In the genomic region with DNA sequence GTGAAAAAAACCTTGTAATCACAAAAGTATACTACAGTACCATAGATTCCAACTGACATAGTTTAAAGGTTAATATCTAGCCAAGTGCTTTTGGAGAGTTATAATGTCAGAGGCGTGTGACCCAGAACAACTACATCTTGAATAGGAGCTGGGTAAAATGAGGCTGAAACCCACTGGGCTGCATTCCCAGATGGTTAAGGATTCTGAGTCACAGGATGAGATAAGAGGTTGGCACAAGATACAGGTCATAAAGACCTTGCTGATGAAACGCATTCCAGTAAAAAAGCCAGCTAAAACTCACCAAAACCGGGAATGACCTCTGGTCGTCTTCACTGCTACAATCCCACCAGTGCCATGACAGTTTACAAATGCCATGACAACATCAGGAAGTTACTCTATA, we compare ENCODE assay signal across 12 cellular contexts. TPM values are rescaled to one million over a fixed set of nuclear protein-coding genes. Genes with fewer than 3 reads are reported as not detected.
DNase-seq lines count a peak whose midpoint lies in the region; FAIRE-seq and TF ChIP-seq lines count a peak whose summit lies in the region.
"Had no signal": no experiment of that assay in that cellular context is flagged by ENCODE, and none has a peak within 500 bp of the region (broad histone marks: within the 10 kb centered on the region; RNA-seq: fewer than 3 reads in every experiment).

No MANE protein-coding gene starts in this region.

- H3K4me2 ChIP-seq in GM23248 (ENCODE audit: unreplicated experiment), result no peak overlapping the region

- no peak overlapping the region for H3K9ac ChIP-seq in GM23248

- H3K9me2 ChIP-seq in GM23248 (ENCODE audit: insufficient read depth), result no peaks in the 10 kb centered on the region

- 61% methylated on average over 4 of the region's 4 CpGs for WGBS in GM23248 (ENCODE audit: low coverage in 1 of 2, low lambda C conversion rate in 2 of 2, missing lambda C conversion rate in 2 of 2), 2 experiments

- no peaks in the 10 kb centered on the region for H3K79me2 ChIP-seq in GM23248 (ENCODE audit: insufficient read depth)

- DNase-seq in GM23248 (peak; percentile 32), RCC 7860 (ENCODE audit: low spot score) (peak; percentile 95), epithelial cell of proximal tubule (ENCODE audit: low read depth) (peak; percentile 72), myocyte (ENCODE audit: low read depth) (peak; percentile 51), NCI-H1694 treated with DMSO at 0.1 percent for 48 hours (lab: John Stamatoyannopoulos, UW) (no peak), H7 (no peak), superior temporal gyrus (ENCODE audit: extremely low spot score) (no peak), NCI-H1694 (lab: John Stamatoyannopoulos, UW) (no peak)
- DNase-seq: C1 segment of cervical spinal cord; effector CD8-positive, alpha-beta T cell; NCI-H345; WERI-Rb-1 had no signal

- H3F3A ChIP-seq in GM23248 (ENCODE audit: insufficient read depth), result peaks cover 35% of the 10 kb centered on the region

- no peak for TF ChIP-seq CTCF in epithelial cell of proximal tubule (conservative IDR thresholded peaks at IDR 0.05; ENCODE audit: low read depth, low read length)

- no peaks in the 10 kb centered on the region for H3K36me3 ChIP-seq in GM23248 (ENCODE audit: low read depth)
- H3K36me3 ChIP-seq in H7 (replicated peaks; ENCODE audit: control insufficient read depth, insufficient read depth, low read length), result no peaks in the 10 kb centered on the region

- in situ Hi-C loops in GM23248 (cut with MboI), result no loop called here

- no peaks in the 10 kb centered on the region for H3K27me3 ChIP-seq in GM23248 (replicated peaks; ENCODE audit: insufficient read depth)
- H3K27me3 ChIP-seq in H7 (ENCODE audit: control insufficient read depth, insufficient read depth, low read length), result no peaks in the 10 kb centered on the region

- no peaks in the 10 kb centered on the region for H3K9me3 ChIP-seq in GM23248 (ENCODE audit: low read depth)

- H4K20me1 ChIP-seq in GM23248 (ENCODE audit: insufficient read depth), result no peaks in the 10 kb centered on the region

- peaks cover 28% of the 10 kb centered on the region for H3K4me1 ChIP-seq in GM23248 (ENCODE audit: insufficient read depth)

- no peak overlapping the region for H3K27ac ChIP-seq in GM23248
- H3K27ac ChIP-seq: WERI-Rb-1 had no signal

- peak; percentile 99 for FAIRE-seq in RCC 7860 (lab: Jason Lieb, UNC)

- H2AFZ ChIP-seq in GM23248, result no peak overlapping the region

- no peak overlapping the region for H3K4me3 ChIP-seq in GM23248
- H3K4me3 ChIP-seq in epithelial cell of proximal tubule (ENCODE audit: low read depth, low read length), result no peak overlapping the region
- no peak overlapping the region for H3K4me3 ChIP-seq in H7 (ENCODE audit: insufficient read depth, low read depth, low read length)

RNA-seq across cellular contexts. Expression of a gene that starts 22.4 kb away (rescaled TPM):
- 1.4 and 3.2 TPM in 2 replicates for total RNA-seq in GM23248 (2014; rRNA removed; shearing (Covaris generic))
- polyA plus RNA-seq in GM23248 (2016; fragmentation: Nextera tagmentation; extraction: Ambion mirVana), result 0.39 and 1.1 TPM in 2 replicates
- total RNA-seq in epithelial cell of proximal tubule (2.0 and 3.1 TPM in 2 replicates), myocyte (1.7 and 2.0 TPM in 2 replicates)
- polyA plus RNA-seq in myocyte (2012), result 0.73 TPM
- 0.55 and 2.3 TPM in 2 replicates for total RNA-seq in H7 (2014; rRNA removed; shearing (Covaris generic))

Comparison
In these comparisons a context has a peak if more than half of its experiments do, and no peak if none do; other contexts are left out.
1. DNase-seq: peak in GM23248 (single experiment), RCC 7860 (single experiment), epithelial cell of proximal tubule (single experiment) and myocyte (single experiment); none in NCI-H1694 treated with DMSO at 0.1 percent for 48 hours (single experiment), H7 (single experiment), superior temporal gyrus (single experiment) and NCI-H1694 (single experiment).